ENCODE assay signal across 12 cellular contexts in genomic region chr1:155124503-155125463, GRCh38. TPM values are rescaled to one million over a fixed set of nuclear protein-coding genes. Genes with fewer than 3 reads are reported as not detected.
DNase-seq lines count a peak whose midpoint lies in the region; ATAC-seq and TF ChIP-seq lines count a peak whose summit lies in the region.
"Had no signal": no experiment of that assay in that cellular context is flagged by ENCODE, and none has a peak within 500 bp of the region (broad histone marks: within the 10 kb centered on the region; RNA-seq: fewer than 3 reads in every experiment).

No MANE protein-coding gene starts in this region.

- no peaks in the 10 kb centered on the region for H3K27me3 ChIP-seq in gastroesophageal sphincter
- peaks cover 97% of the 10 kb centered on the region for H3K27me3 ChIP-seq in neural progenitor cell
- no peaks in the 10 kb centered on the region for H3K27me3 ChIP-seq in Karpas-422 (ENCODE audit: low read length)

- ATAC-seq in gastroesophageal sphincter (no peak), HG03439 (IDR thresholded peaks at IDR 0.05; ENCODE audit: unreplicated experiment) (no peak)
- ATAC-seq: K562 had no signal

- H2AFZ ChIP-seq in neural progenitor cell (replicated peaks) (no peak overlapping the region), Karpas-422 (ENCODE audit: low read length) (no peak overlapping the region)

- H3K4me1 ChIP-seq in gastroesophageal sphincter (peaks cover 0 to 44% (median 27%) of the 10 kb centered on the region in 3 donors), neural progenitor cell (peaks cover 52% of the 10 kb centered on the region), Karpas-422 (ENCODE audit: low read length) (peaks cover 21% of the 10 kb centered on the region)

- H3K9me3 Mint-ChIP-seq in neural progenitor cell = no peaks in the 10 kb centered on the region

- H3K36me3 ChIP-seq in gastroesophageal sphincter = no peaks in the 10 kb centered on the region
- H3K36me3 ChIP-seq in neural progenitor cell = no peaks in the 10 kb centered on the region
- no peaks in the 10 kb centered on the region for H3K36me3 ChIP-seq in Karpas-422 (ENCODE audit: insufficient read depth, low read length)
- H3K36me3 ChIP-seq: cardiac muscle cell had no signal

- no peaks in the 10 kb centered on the region for H3K9me3 ChIP-seq in gastroesophageal sphincter
- H3K9me3 ChIP-seq in neural progenitor cell (ENCODE audit: low read depth) = no peaks in the 10 kb centered on the region
- no peaks in the 10 kb centered on the region for H3K9me3 ChIP-seq in Karpas-422 (ENCODE audit: low read length)

- TF ChIP-seq POLR2A in gastroesophageal sphincter (IDR thresholded peaks at IDR 0.05) = no peak

- H3F3A ChIP-seq in neural progenitor cell (ENCODE audit: low read depth) = peaks cover 42% of the 10 kb centered on the region

- DNase-seq in EH (ENCODE audit: low read depth) (peak; percentile 76), SK-MEL-5 (ENCODE audit: low read depth, low spot score) (peak; percentile 65), neural progenitor cell (ENCODE audit: low spot score) (peak; percentile 40), Karpas-422 (no peak), GM13976 (ENCODE audit: low spot score) (no peak)
- no peak for DNase-seq in activated CD8-positive, alpha-beta memory T cell treated with anti-CD3 and anti-CD28 coated beads, Interleukin-2, amount 50 U/mL, for 48 hours
- DNase-seq: CD4-positive, alpha-beta memory T cell; NCI-H2171 had no signal

- peaks cover 13% of the 10 kb centered on the region for H4K20me1 ChIP-seq in neural progenitor cell (ENCODE audit: low read depth)
- H4K20me1 ChIP-seq in Karpas-422 (ENCODE audit: insufficient read depth, low read depth, low read length) = no peaks in the 10 kb centered on the region

- H3K4me3 Mint-ChIP-seq in neural progenitor cell = peak overlapping the region; percentile 38

- H3K4me2 ChIP-seq in neural progenitor cell (no peak overlapping the region), Karpas-422 (ENCODE audit: low read depth, low read length, poor library complexity, severe bottlenecking) (no peak overlapping the region)

- TF ChIP-seq EP300 in gastroesophageal sphincter (IDR thresholded peaks at IDR 0.05) = no peak

- no peak for TF ChIP-seq CTCF in gastroesophageal sphincter (IDR thresholded peaks at IDR 0.05)
- no peak for TF ChIP-seq CTCF in neural progenitor cell (IDR thresholded peaks at IDR 0.05)
- TF ChIP-seq CTCF in GM13976 (IDR thresholded peaks at IDR 0.05; ENCODE audit: borderline replicate concordance, control extremely low read depth, extremely low read depth, insufficient read depth, missing control alignments) = no peak

- peaks cover 54% of the 10 kb centered on the region for H3K27me3 Mint-ChIP-seq in neural progenitor cell (ENCODE audit: insufficient read depth, low read depth)

- H3K79me2 ChIP-seq in neural progenitor cell (ENCODE audit: low read depth) = no peaks in the 10 kb centered on the region
- no peaks in the 10 kb centered on the region for H3K79me2 ChIP-seq in Karpas-422 (ENCODE audit: low read length)

- H3K4me3 ChIP-seq in gastroesophageal sphincter (no peak overlapping the region), neural progenitor cell (no peak overlapping the region), Karpas-422 (ENCODE audit: low read length) (no peak overlapping the region)
- H3K4me3 ChIP-seq: cardiac muscle cell, K562 had no signal

- H3K27ac Mint-ChIP-seq in neural progenitor cell = no peak overlapping the region
- H3K27ac Mint-ChIP-seq: CD4-positive, alpha-beta memory T cell had no signal

- no peaks in the 10 kb centered on the region for H3K36me3 Mint-ChIP-seq in neural progenitor cell
- H3K36me3 Mint-ChIP-seq: CD4-positive, alpha-beta memory T cell had no signal

- H3K27ac ChIP-seq in gastroesophageal sphincter = peak overlapping the region in 3 of 4 donors; percentile 84 to 99 (median 91)
- H3K27ac ChIP-seq in neural progenitor cell = no peak overlapping the region
- H3K27ac ChIP-seq in Karpas-422 (ENCODE audit: low read length) = no peak overlapping the region
- H3K27ac ChIP-seq: cardiac muscle cell had no signal

- in situ Hi-C loops in SK-MEL-5 (cut with HindIII; ENCODE audit: low pct_unique_long_range_greater_than_20kb, low sequenced_read_pairs) = no loop called here
- in situ Hi-C loops in GM13976 (cut with MboI; ENCODE audit: low sequenced_read_pairs, unreplicated experiment) = no loop called here

- peaks cover 36% of the 10 kb centered on the region for H3K4me1 Mint-ChIP-seq in neural progenitor cell

- H3K9me2 ChIP-seq in Karpas-422 (replicated peaks; ENCODE audit: insufficient read depth, low read length) = no peaks in the 10 kb centered on the region

- no peak overlapping the region for H3K9ac ChIP-seq in neural progenitor cell
- H3K9ac ChIP-seq in Karpas-422 (ENCODE audit: low read length) = no peak overlapping the region

- WGBS in gastroesophageal sphincter (ENCODE audit: low coverage in 1 of 2), 2 donors = 60 to 87% methylated on average over 3 to 7 of the region's 16 CpGs

RNA-seq across cellular contexts. Expression of gene EFNA1, which starts 2.9 kb away (rescaled TPM):
- 25.3 and 25.7 TPM in 2 replicates for total RNA-seq in SK-MEL-5 (2014; rRNA removed; shearing (Covaris generic))
- 61.8 and 65.8 TPM in 2 replicates for polyA plus RNA-seq in SK-MEL-5 (2015; cell fraction: cytosol; rRNA removed)
- 63.8 and 73.2 TPM in 2 replicates for polyA plus RNA-seq in SK-MEL-5 (2015; cell fraction: nucleus; rRNA removed)
- total RNA-seq in gastroesophageal sphincter (10 to 100 TPM; 13.1 to 25.8 (median 16.1) TPM), neural progenitor cell (ENCODE audit: low replicate concordance) (0.34 and 0.65 TPM in 2 replicates)
- not detected in 2 replicates for total RNA-seq in Karpas-422 (2014; rRNA removed; shearing (Covaris generic); ENCODE audit: low replicate concordance)

RNA-seq across cellular contexts. Expression of gene SLC50A1, which starts 10.9 kb away (rescaled TPM):
- total RNA-seq in SK-MEL-5 (2014; rRNA removed; shearing (Covaris generic)) = 57.4 and 61.6 TPM in 2 replicates
- 53.0 and 66.4 TPM in 2 replicates for polyA plus RNA-seq in SK-MEL-5 (2015; cell fraction: cytosol; rRNA removed)
- 47.5 and 70.9 TPM in 2 replicates for polyA plus RNA-seq in SK-MEL-5 (2015; cell fraction: nucleus; rRNA removed)
- 10 to 100 TPM; 12.5 to 16.8 (median 13.9) TPM for total RNA-seq in gastroesophageal sphincter
- 14.4 and 29.0 TPM in 2 replicates for total RNA-seq in neural progenitor cell (ENCODE audit: low replicate concordance)
- total RNA-seq in Karpas-422 (2014; rRNA removed; shearing (Covaris generic); ENCODE audit: low replicate concordance) = 47.8 and 56.5 TPM in 2 replicates

RNA-seq across cellular contexts. Expression of gene DPM3, which starts 15.5 kb away (rescaled TPM):
- total RNA-seq in SK-MEL-5 (2014; rRNA removed; shearing (Covaris generic)) = 28.5 and 36.9 TPM in 2 replicates
- 34.7 and 122 TPM in 2 replicates for polyA plus RNA-seq in SK-MEL-5 (2015; cell fraction: cytosol; rRNA removed)
- 16.6 and 27.6 TPM in 2 replicates for polyA plus RNA-seq in SK-MEL-5 (2015; cell fraction: nucleus; rRNA removed)
- total RNA-seq in gastroesophageal sphincter (100 to 1,000 TPM in 2 of 4 donors, 10 to 100 TPM in 2; 57.9 to 128 (median 87.7) TPM), neural progenitor cell (ENCODE audit: low replicate concordance) (16.8 and 133 TPM in 2 replicates)
- 22.2 and 33.2 TPM in 2 replicates for total RNA-seq in Karpas-422 (2014; rRNA removed; shearing (Covaris generic); ENCODE audit: low replicate concordance)

RNA-seq across cellular contexts. Expression of gene EFNA3, which starts 46.1 kb away (rescaled TPM):
- 6.6 and 8.2 TPM in 2 replicates for total RNA-seq in SK-MEL-5 (2014; rRNA removed; shearing (Covaris generic))
- 6.1 and 10.2 TPM in 2 replicates for polyA plus RNA-seq in SK-MEL-5 (2015; cell fraction: cytosol; rRNA removed)
- polyA plus RNA-seq in SK-MEL-5 (2015; cell fraction: nucleus; rRNA removed) = 9.8 and 17.4 TPM in 2 replicates
- total RNA-seq in gastroesophageal sphincter (under 1 TPM in 2 of 4 donors, not detected in 2; 0.27 to 0.77 TPM), neural progenitor cell (ENCODE audit: low replicate concordance) (4.0 and 9.6 TPM in 2 replicates)
- total RNA-seq in Karpas-422 (2014; rRNA removed; shearing (Covaris generic); ENCODE audit: low replicate concordance) = 12.2 and 15.7 TPM in 2 replicates

RNA-seq across cellular contexts. Expression of gene KRTCAP2, which starts 48.3 kb away (rescaled TPM):
- total RNA-seq in SK-MEL-5 (2014; rRNA removed; shearing (Covaris generic)) = 326 and 369 TPM in 2 replicates
- 329 and 572 TPM in 2 replicates for polyA plus RNA-seq in SK-MEL-5 (2015; cell fraction: cytosol; rRNA removed)
- 87.2 and 116 TPM in 2 replicates for polyA plus RNA-seq in SK-MEL-5 (2015; cell fraction: nucleus; rRNA removed)
- total RNA-seq in gastroesophageal sphincter (100 to 1,000 TPM in 1 of 4 donors, 10 to 100 TPM in 3; 80.8 to 144 (median 92.3) TPM), neural progenitor cell (ENCODE audit: low replicate concordance) (37.8 and 100 TPM in 2 replicates)
- 237 and 400 TPM in 2 replicates for total RNA-seq in Karpas-422 (2014; rRNA removed; shearing (Covaris generic); ENCODE audit: low replicate concordance)

Comparison
In these comparisons a context has a peak if more than half of its experiments do, and no peak if none do; other contexts are left out.
1. DNase-seq: peak in EH (single experiment), SK-MEL-5 (single experiment) and neural progenitor cell (single experiment); none in activated CD8-positive, alpha-beta memory T cell treated with anti-CD3 and anti-CD28 coated beads, Interleukin-2, amount 50 U/mL, for 48 hours (single experiment), Karpas-422 (single experiment) and GM13976 (single experiment).
2. H3K27ac ChIP-seq: peak in gastroesophageal sphincter (3 of 4); none in neural progenitor cell (single experiment) and Karpas-422 (single experiment).